ENCODE assay signal across 20 cellular contexts in genomic region chr14:59664741-59665140, GRCh38.
DNase-seq lines count a peak whose midpoint lies in the region; ATAC-seq lines count a peak whose summit lies in the region.
"Had no signal": no experiment of that assay in that cellular context is flagged by ENCODE, and none has a peak within 500 bp of the region (broad histone marks: within the 10 kb centered on the region; RNA-seq: fewer than 3 reads in every experiment).

No MANE protein-coding gene starts in this region.

- ATAC-seq in esophagus mucosa: peak; percentile 74
- ATAC-seq: A549, upper lobe of right lung had no signal

- DNase-seq in NCI-H748 (lab: John Stamatoyannopoulos, UW; ENCODE audit: unreplicated experiment) (peak; percentile 20), NCI-H748 treated with DMSO at 0.1 percent for 48 hours (lab: John Stamatoyannopoulos, UW) (no peak), NCI-H2171 (lab: John Stamatoyannopoulos, UW) (peak; percentile 33), nucleus accumbens (lab: John Stamatoyannopoulos, UW) (no peak), AG08396 (ENCODE audit: low spot score) (no peak)
- no peak for DNase-seq in stimulated activated naive CD4-positive, alpha-beta T cell (lab: John Stamatoyannopoulos, UW)
- DNase-seq in activated CD4-positive, CD25-positive, alpha-beta regulatory T cell (lab: John Stamatoyannopoulos, UW): no peak
- DNase-seq: activated CD8-positive, alpha-beta memory T cell treated with anti-CD3 and anti-CD28 coated beads, Interleukin-2, amount 50 U/mL, for 4 hours; activated effector memory CD4-positive, alpha-beta T cell treated with Interleukin-2 at 50 U/mL for 16 hours; C1 segment of cervical spinal cord; cortex of kidney; GDM1; hypothalamus; kidney; NCI-H1092; NCI-H82; stimulated activated CD4-positive, alpha-beta T cell treated with anti-CD3 and anti-CD28 coated beads, Interleukin-4, amount 100 ng/mL, for 1 hour; upper lobe of right lung had no signal

Comparison
In these comparisons a context has a peak if more than half of its experiments do, and no peak if none do; other contexts are left out.
1. DNase-seq: peak in NCI-H748 (single experiment) and NCI-H2171 (single experiment); none in NCI-H748 treated with DMSO at 0.1 percent for 48 hours (single experiment), nucleus accumbens (0 of 56), AG08396 (single experiment), stimulated activated naive CD4-positive, alpha-beta T cell (0 of 6) and activated CD4-positive, CD25-positive, alpha-beta regulatory T cell (0 of 4).